In genomic region chr18:62942578-62942977, GRCh38 we compare ENCODE assay signal across 19 cellular contexts.
"Had no signal": no experiment of that assay in that cellular context is flagged by ENCODE, and none has a peak within 500 bp of the region (broad histone marks: within the 10 kb centered on the region; RNA-seq: fewer than 3 reads in every experiment).

No MANE protein-coding gene starts in this region.

- H3K4me3 ChIP-seq: neural progenitor cell, ovary, tibial artery, vagina had no signal

- H3K27me3 ChIP-seq: neural progenitor cell, ovary, tibial artery, vagina had no signal

- H3K9me3 Mint-ChIP-seq: activated naive CD8-positive, alpha-beta T cell treated with anti-CD3 and anti-CD28 coated beads, Interleukin-2, amount 10 ng/mL, durations not matched to agents 7 days and 5 days; activated T-helper 1 cell treated with anti-CD3 and anti-CD28 coated beads, Interleukin-12 subunit alpha, Interleukin-12 subunit beta, Interleukin-2, Interleukin-4 antibody, amounts not matched to agents 30 ng/mL and 10 ng/mL and 1 ng/mL, durations not matched to agents 14 hours and 24 hours and 36 hours; naive B cell; neural progenitor cell; stimulated activated memory B cell treated with anti-CD40 and anti-IgM and Interleukin-4, amounts not matched to agents 10 μg/mL and 1 μg/mL and 100 μg/mL, for 72 hours; T-helper 2 cell treated with Interferon-gamma antibody and Interleukin-4, amounts not matched to agents 5 μg/mL and 100 μg/mL, for 36 hours had no signal

- H3K4me1 Mint-ChIP-seq: neural progenitor cell had no signal

- H3K4me1 ChIP-seq: neural progenitor cell had no signal

- DNase-seq: activated CD4-positive, alpha-beta T cell treated with anti-CD3 and anti-CD28 coated beads, Interleukin-2, amount 50 U/mL, for 1 hour; activated CD4-positive, CD25-positive, alpha-beta regulatory T cell; activated CD8-positive, alpha-beta memory T cell treated with anti-CD3 and anti-CD28 coated beads for 24 hours; activated naive CD4-positive, alpha-beta T cell; activated naive CD8-positive, alpha-beta T cell treated with anti-CD3 and anti-CD28 coated beads, Interleukin-2, amount 10 ng/mL, durations not matched to agents 7 days and 5 days; anterior cingulate cortex; dermis blood vessel endothelial cell; erythroblast; naive B cell; ovary; stimulated activated CD4-positive, alpha-beta T cell treated with anti-CD3 and anti-CD28 coated beads, Interleukin-12 subunit alpha, Interleukin-12 subunit beta, amount 100 ng/mL, for 4 hours; tibial artery had no signal

- H3K27ac ChIP-seq: neural progenitor cell, ovary, tibial artery, vagina had no signal

- H3K27ac Mint-ChIP-seq: activated naive CD8-positive, alpha-beta T cell treated with anti-CD3 and anti-CD28 coated beads, Interleukin-2, amount 10 ng/mL, durations not matched to agents 7 days and 5 days; activated T-helper 1 cell treated with anti-CD3 and anti-CD28 coated beads, Interleukin-12 subunit alpha, Interleukin-12 subunit beta, Interleukin-2, Interleukin-4 antibody, amounts not matched to agents 30 ng/mL and 10 ng/mL and 1 ng/mL, durations not matched to agents 14 hours and 24 hours and 36 hours; neural progenitor cell; stimulated activated memory B cell treated with anti-CD40 and anti-IgM and Interleukin-4, amounts not matched to agents 10 μg/mL and 1 μg/mL and 100 μg/mL, for 72 hours; T-helper 2 cell treated with Interferon-gamma antibody and Interleukin-4, amounts not matched to agents 5 μg/mL and 100 μg/mL, for 36 hours had no signal

- FAIRE-seq: islet of Langerhans had no signal

- H3K36me3 ChIP-seq: neural progenitor cell, ovary had no signal

- H3K9me3 ChIP-seq: ovary, tibial artery, vagina had no signal

- H3K27me3 Mint-ChIP-seq: activated naive CD8-positive, alpha-beta T cell treated with anti-CD3 and anti-CD28 coated beads, Interleukin-2, amount 10 ng/mL, durations not matched to agents 7 days and 5 days; naive B cell; stimulated activated memory B cell treated with anti-CD40 and anti-IgM and Interleukin-4, amounts not matched to agents 10 μg/mL and 1 μg/mL and 100 μg/mL, for 72 hours had no signal

- H3K4me3 Mint-ChIP-seq: activated naive CD8-positive, alpha-beta T cell treated with anti-CD3 and anti-CD28 coated beads, Interleukin-2, amount 10 ng/mL, durations not matched to agents 7 days and 5 days; activated T-helper 1 cell treated with anti-CD3 and anti-CD28 coated beads, Interleukin-12 subunit alpha, Interleukin-12 subunit beta, Interleukin-2, Interleukin-4 antibody, amounts not matched to agents 30 ng/mL and 10 ng/mL and 1 ng/mL, durations not matched to agents 14 hours and 24 hours and 36 hours; naive B cell; neural progenitor cell; stimulated activated memory B cell treated with anti-CD40 and anti-IgM and Interleukin-4, amounts not matched to agents 10 μg/mL and 1 μg/mL and 100 μg/mL, for 72 hours; T-helper 2 cell treated with Interferon-gamma antibody and Interleukin-4, amounts not matched to agents 5 μg/mL and 100 μg/mL, for 36 hours had no signal

- ATAC-seq: left lobe of liver; stimulated activated memory B cell treated with anti-CD40 and anti-IgM and Interleukin-4, amounts not matched to agents 10 μg/mL and 1 μg/mL and 100 μg/mL, for 72 hours had no signal
